In genomic region chr11:73034330-73034729, GRCh38 we compare ENCODE assay signal across 1 cellular context.
TF ChIP-seq lines count a peak whose summit lies in the region.

No MANE protein-coding gene starts in this region.

TF ChIP-seq in SK-N-SH, 30 proteins besides CTCF, POLR2A, EP300 and RAD21 (continued from another document):
- TF ChIP-seq RXRA (IDR thresholded peaks at IDR 0.05; ENCODE audit: borderline replicate concordance, low read depth), result no peak
- no peak for TF ChIP-seq FOSL2 (IDR thresholded peaks at IDR 0.05; ENCODE audit: borderline replicate concordance, low read depth)
- no peak for TF ChIP-seq USF2 (IDR thresholded peaks at IDR 0.05; ENCODE audit: borderline replicate concordance, low read depth, low read length)
- no peak for TF ChIP-seq RFX5 (IDR thresholded peaks at IDR 0.05; ENCODE audit: low read length)
- TF ChIP-seq USF1 (IDR thresholded peaks at IDR 0.05; ENCODE audit: borderline replicate concordance, low read depth), result no peak
- TF ChIP-seq IRF3 (IDR thresholded peaks at IDR 0.05; ENCODE audit: low read depth, low read length), result no peak
